In the genomic region with DNA sequence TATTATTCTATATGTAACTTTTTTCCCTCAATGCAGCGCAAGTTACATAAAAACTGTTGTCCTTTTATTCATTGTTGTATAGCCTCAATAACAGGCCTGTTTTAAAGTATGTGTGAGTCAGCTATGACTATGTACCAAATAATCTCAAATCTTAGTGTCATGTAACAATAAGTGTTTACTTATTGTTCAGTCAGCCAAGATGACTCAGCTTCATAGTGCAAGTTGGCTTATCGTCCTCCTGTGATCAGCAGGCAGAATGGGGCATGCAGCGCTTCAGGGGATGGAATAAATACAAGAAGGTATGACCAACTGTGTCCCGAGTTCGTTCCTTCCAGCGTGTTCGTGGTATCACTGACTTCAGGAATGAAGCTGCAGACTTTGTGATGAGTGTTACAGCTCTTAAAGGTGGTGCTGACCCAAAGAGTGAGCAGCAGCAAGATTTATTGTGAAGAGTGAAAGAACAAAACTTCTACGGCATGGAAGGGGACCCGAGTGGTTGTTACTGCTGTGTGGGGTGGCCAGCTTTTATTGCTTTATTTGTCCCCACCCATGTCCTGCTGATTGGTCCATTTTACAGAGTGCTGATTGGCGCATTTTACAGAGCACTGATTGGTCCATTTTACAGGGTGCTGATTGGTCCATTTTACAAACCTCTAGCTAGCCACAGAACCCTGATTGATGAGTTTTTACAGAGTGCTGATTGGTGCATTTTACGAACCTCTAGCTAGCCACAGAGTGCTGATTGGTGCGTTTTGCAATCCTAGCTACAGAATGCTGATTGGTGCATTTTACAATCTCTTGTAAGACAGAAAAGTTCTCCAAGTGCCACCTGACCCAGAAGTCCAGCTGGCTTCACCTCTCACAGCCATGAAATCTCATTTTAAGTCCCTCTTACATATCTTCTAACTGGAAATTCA, we compare ENCODE assay signal across 12 cellular contexts.
DNase-seq lines count a peak whose midpoint lies in the region; ATAC-seq and TF ChIP-seq lines count a peak whose summit lies in the region.
"Had no signal": no experiment of that assay in that cellular context is flagged by ENCODE, and none has a peak within 500 bp of the region (broad histone marks: within the 10 kb centered on the region; RNA-seq: fewer than 3 reads in every experiment).

No MANE protein-coding gene starts in this region.

- TF ChIP-seq POLR2A in GM18505 (IDR thresholded peaks at IDR 0.05; ENCODE audit: borderline replicate concordance, extremely low read depth, insufficient read depth, insufficient read length): no peak
- TF ChIP-seq POLR2A in erythroblast (IDR thresholded peaks at IDR 0.05; ENCODE audit: low read length): no peak

- ATAC-seq in GM18505 (IDR thresholded peaks at IDR 0.05; ENCODE audit: unreplicated experiment) (no peak), GM18519 (IDR thresholded peaks at IDR 0.05; ENCODE audit: low FRiP score, unreplicated experiment) (no peak)
- ATAC-seq: body of pancreas had no signal

- TF ChIP-seq CTCF in glutamatergic neuron (IDR thresholded peaks at IDR 0.05; ENCODE audit: partially characterized antibody, unreplicated experiment): no peak

- peak; percentile 11 for DNase-seq in COLO668 (lab: John Stamatoyannopoulos, UW; ENCODE audit: unreplicated experiment)
- DNase-seq in NCI-H226: peak; percentile 98
- DNase-seq in dermis blood vessel endothelial cell: peak; percentile 92
- DNase-seq in non-pigmented ciliary epithelial cell (ENCODE audit: low read depth): peak; percentile 96
- no peak for DNase-seq in glutamatergic neuron
- no peak for DNase-seq in erythroblast (lab: John Stamatoyannopoulos, UW)
- DNase-seq: activated CD4-positive, alpha-beta T cell treated with anti-CD3 and anti-CD28 coated beads, Interleukin-2, amount 50 U/mL, for 1 hour; body of pancreas; DMS79 treated with DMSO at 0.1 percent for 48 hours; occipital lobe had no signal

- no peaks in the 10 kb centered on the region for H3K36me3 Mint-ChIP-seq in glutamatergic neuron (ENCODE audit: unreplicated experiment)

- H3K27me3 Mint-ChIP-seq in glutamatergic neuron (ENCODE audit: unreplicated experiment): no peaks in the 10 kb centered on the region

- no peaks in the 10 kb centered on the region for H3K4me1 Mint-ChIP-seq in glutamatergic neuron (ENCODE audit: low read depth, unreplicated experiment)

- H3K9me3 Mint-ChIP-seq in glutamatergic neuron (ENCODE audit: unreplicated experiment): no peaks in the 10 kb centered on the region

- H3K4me3 Mint-ChIP-seq in glutamatergic neuron (ENCODE audit: unreplicated experiment): no peak overlapping the region

- H3K27ac Mint-ChIP-seq in glutamatergic neuron (ENCODE audit: unreplicated experiment): no peak overlapping the region

Comparison
In these comparisons a context has a peak if more than half of its experiments do, and no peak if none do; other contexts are left out.
1. DNase-seq: peak in COLO668 (single experiment), NCI-H226 (single experiment), dermis blood vessel endothelial cell (single experiment) and non-pigmented ciliary epithelial cell (single experiment); none in glutamatergic neuron (single experiment) and erythroblast (0 of 2).